Comparison of ENCODE assay signal across 1 cellular context in the genomic region with DNA sequence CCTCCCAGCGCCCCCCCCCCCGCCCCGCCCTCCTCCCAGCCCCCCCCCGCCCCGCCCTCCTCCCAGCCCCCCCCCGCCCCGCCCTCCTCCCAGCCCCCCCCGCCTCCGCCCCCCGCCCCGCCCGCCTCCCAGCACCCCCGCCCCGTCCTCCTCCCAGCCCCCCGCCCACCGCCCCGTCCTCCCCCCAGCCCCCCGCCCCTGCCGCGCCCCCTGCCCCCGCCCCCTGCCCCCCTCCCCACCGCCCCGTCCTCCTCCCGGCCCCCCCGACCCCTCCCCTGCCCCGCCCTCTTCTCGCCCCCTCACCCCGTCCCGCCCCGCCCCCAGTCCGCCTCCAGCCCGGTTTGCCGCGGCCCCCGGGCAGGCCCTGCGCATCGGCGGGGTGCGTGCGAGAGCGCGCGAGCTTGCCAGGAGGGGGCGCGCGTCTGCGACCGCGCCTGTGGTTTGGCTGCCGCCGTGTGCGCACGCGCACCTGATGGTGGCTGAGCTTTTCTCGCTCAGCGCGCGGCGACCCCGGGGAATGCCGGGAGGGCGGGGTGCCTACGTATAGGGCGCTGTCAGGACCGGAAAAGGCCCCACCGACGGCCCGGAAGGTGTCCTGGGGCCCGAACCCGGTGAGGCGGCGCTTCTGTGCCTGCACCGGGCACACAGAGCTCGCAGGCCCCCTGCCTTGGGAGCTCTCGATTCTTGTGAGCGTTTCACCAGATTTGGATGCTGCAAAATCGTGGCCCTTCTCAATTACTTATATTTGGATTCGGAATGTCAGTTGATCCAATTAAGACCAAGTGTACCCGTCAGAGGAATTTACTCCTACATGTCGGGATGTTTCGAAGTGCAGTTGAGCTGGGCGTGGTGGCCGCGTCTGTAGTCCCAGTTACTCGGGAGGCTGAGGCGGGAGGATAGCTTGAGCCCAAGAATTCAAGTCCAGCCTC.
TF ChIP-seq lines count a peak whose summit lies in the region.

No MANE protein-coding gene starts in this region.

TF ChIP-seq in HepG2, 621 proteins besides CTCF, POLR2A, EP300 and RAD21 (continued from another document and continues in another):
- peak; percentile 84 for TF ChIP-seq ZNF800 (CRISPR knock-in tag; IDR thresholded peaks at IDR 0.05)
- TF ChIP-seq PTBP1 (IDR thresholded peaks at IDR 0.05; ENCODE audit: low read depth, low read length, poor library complexity, severe bottlenecking), result no peak
- no peak for TF ChIP-seq SRSF1 (optimal IDR thresholded peaks at IDR 0.05; ENCODE audit: low read depth, low read length)
- TF ChIP-seq FOXJ3 (CRISPR knock-in tag; IDR thresholded peaks at IDR 0.05; ENCODE audit: borderline replicate concordance), result peak; percentile 22; the same call in 1 of the 2 replicates
- no peak for TF ChIP-seq ZNF230 (CRISPR knock-in tag; IDR thresholded peaks at IDR 0.05)
- TF ChIP-seq BCL6 (CRISPR knock-in tag; IDR thresholded peaks at IDR 0.05), result no peak
- TF ChIP-seq ZNF432 (CRISPR knock-in tag; IDR thresholded peaks at IDR 0.05; ENCODE audit: borderline replicate concordance), result no peak
- TF ChIP-seq, protein P1, sequence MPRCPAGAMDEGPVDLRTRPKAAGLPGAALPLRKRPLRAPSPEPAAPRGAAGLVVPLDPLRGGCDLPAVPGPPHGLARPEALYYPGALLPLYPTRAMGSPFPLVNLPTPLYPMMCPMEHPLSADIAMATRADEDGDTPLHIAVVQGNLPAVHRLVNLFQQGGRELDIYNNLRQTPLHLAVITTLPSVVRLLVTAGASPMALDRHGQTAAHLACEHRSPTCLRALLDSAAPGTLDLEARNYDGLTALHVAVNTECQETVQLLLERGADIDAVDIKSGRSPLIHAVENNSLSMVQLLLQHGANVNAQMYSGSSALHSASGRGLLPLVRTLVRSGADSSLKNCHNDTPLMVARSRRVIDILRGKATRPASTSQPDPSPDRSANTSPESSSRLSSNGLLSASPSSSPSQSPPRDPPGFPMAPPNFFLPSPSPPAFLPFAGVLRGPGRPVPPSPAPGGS (CRISPR knock-in tag; IDR thresholded peaks at IDR 0.05), result 0 out of 2 replicates have a peak, but pooled peaks have one; percentile 58
- TF ChIP-seq TFAP4 (IDR thresholded peaks at IDR 0.05; ENCODE audit: borderline replicate concordance, low read depth), result peak; percentile 8; the same call in 1 of the 2 replicates
- TF ChIP-seq HES4 (CRISPR knock-in tag; IDR thresholded peaks at IDR 0.05; ENCODE audit: borderline replicate concordance), result no peak
- no peak for TF ChIP-seq CEBPG (CRISPR knock-in tag; IDR thresholded peaks at IDR 0.05)
- 0 out of 2 replicates have a peak, but pooled peaks have one; percentile 32 for TF ChIP-seq RELA (CRISPR knock-in tag; IDR thresholded peaks at IDR 0.05)
- TF ChIP-seq, protein P2, sequence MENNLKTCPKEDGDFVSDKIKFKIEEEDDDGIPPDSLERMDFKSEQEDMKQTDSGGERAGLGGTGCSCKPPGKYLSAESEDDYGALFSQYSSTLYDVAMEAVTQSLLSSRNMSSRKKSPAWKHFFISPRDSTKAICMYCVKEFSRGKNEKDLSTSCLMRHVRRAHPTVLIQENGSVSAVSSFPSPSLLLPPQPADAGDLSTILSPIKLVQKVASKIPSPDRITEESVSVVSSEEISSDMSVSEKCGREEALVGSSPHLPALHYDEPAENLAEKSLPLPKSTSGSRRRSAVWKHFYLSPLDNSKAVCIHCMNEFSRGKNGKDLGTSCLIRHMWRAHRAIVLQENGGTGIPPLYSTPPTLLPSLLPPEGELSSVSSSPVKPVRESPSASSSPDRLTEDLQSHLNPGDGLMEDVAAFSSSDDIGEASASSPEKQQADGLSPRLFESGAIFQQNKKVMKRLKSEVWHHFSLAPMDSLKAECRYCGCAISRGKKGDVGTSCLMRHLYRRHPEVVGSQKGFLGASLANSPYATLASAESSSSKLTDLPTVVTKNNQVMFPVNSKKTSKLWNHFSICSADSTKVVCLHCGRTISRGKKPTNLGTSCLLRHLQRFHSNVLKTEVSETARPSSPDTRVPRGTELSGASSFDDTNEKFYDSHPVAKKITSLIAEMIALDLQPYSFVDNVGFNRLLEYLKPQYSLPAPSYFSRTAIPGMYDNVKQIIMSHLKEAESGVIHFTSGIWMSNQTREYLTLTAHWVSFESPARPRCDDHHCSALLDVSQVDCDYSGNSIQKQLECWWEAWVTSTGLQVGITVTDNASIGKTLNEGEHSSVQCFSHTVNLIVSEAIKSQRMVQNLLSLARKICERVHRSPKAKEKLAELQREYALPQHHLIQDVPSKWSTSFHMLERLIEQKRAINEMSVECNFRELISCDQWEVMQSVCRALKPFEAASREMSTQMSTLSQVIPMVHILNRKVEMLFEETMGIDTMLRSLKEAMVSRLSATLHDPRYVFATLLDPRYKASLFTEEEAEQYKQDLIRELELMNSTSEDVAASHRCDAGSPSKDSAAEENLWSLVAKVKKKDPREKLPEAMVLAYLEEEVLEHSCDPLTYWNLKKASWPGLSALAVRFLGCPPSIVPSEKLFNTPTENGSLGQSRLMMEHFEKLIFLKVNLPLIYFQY (CRISPR knock-in tag; IDR thresholded peaks at IDR 0.05; ENCODE audit: borderline replicate concordance), result peak; percentile 89
- TF ChIP-seq SCMH1 (CRISPR knock-in tag; IDR thresholded peaks at IDR 0.05; ENCODE audit: borderline replicate concordance), result no peak
- TF ChIP-seq HOXA7 (CRISPR knock-in tag; IDR thresholded peaks at IDR 0.05), result no peak
- 0 out of 2 replicates have a peak, but pooled peaks have one; percentile 30 for TF ChIP-seq ZNF367 (CRISPR knock-in tag; IDR thresholded peaks at IDR 0.05; ENCODE audit: borderline replicate concordance)
- TF ChIP-seq KMT2A (CRISPR knock-in tag; IDR thresholded peaks at IDR 0.05), result peak; percentile 72; the same call in 1 of the 2 replicates
- TF ChIP-seq HOXA3 (CRISPR knock-in tag; IDR thresholded peaks at IDR 0.05), result peak; percentile 92
- TF ChIP-seq ZNF878 (CRISPR knock-in tag; IDR thresholded peaks at IDR 0.05), result no peak; the same call in 1 of the 2 replicates
- no peak for TF ChIP-seq ZNF101 (CRISPR knock-in tag; IDR thresholded peaks at IDR 0.05; ENCODE audit: borderline replicate concordance, low read depth)
- no peak for TF ChIP-seq ZNF17 (CRISPR knock-in tag; IDR thresholded peaks at IDR 0.05)
- no peak for TF ChIP-seq SRSF4 (IDR thresholded peaks at IDR 0.05; ENCODE audit: low read depth, low read length, poor library complexity, severe bottlenecking)
- peak; percentile 58; the same call in 1 of the 2 replicates for TF ChIP-seq ZNF33B (CRISPR knock-in tag; IDR thresholded peaks at IDR 0.05)
- TF ChIP-seq, protein P3, sequence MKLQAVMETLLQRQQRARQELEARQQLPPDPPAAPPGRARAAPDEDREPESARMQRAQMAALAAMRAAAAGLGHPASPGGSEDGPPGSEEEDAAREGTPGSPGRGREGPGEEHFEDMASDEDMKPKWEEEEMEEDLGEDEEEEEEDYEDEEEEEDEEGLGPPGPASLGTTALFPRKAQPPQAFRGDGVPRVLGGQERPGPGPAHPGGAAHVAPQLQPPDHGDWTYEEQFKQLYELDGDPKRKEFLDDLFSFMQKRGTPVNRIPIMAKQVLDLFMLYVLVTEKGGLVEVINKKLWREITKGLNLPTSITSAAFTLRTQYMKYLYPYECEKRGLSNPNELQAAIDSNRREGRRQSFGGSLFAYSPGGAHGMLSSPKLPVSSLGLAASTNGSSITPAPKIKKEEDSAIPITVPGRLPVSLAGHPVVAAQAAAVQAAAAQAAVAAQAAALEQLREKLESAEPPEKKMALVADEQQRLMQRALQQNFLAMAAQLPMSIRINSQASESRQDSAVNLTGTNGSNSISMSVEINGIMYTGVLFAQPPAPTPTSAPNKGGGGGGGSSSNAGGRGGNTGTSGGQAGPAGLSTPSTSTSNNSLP (IDR thresholded peaks at IDR 0.05; ENCODE audit: low read depth, low read length), result no peak
- no peak for TF ChIP-seq ZNF510 (CRISPR knock-in tag; IDR thresholded peaks at IDR 0.05; ENCODE audit: low read depth)
- TF ChIP-seq MAZ (IDR thresholded peaks at IDR 0.05; ENCODE audit: borderline replicate concordance, low read depth, low read length), result peak; percentile 85
- TF ChIP-seq MAZ (CRISPR knock-in tag; IDR thresholded peaks at IDR 0.05; ENCODE audit: low read depth), result peak; percentile 24; the same call in 1 of the 2 replicates
- TF ChIP-seq MBD4 (IDR thresholded peaks at IDR 0.05; ENCODE audit: borderline replicate concordance, low read length), result no peak
- no peak for TF ChIP-seq SYNCRIP (IDR thresholded peaks at IDR 0.05; ENCODE audit: insufficient read depth, low read depth, low read length)
- TF ChIP-seq ZNF770 (CRISPR knock-in tag; IDR thresholded peaks at IDR 0.05), result peak; percentile 84
- TF ChIP-seq ZNF446 (CRISPR knock-in tag; IDR thresholded peaks at IDR 0.05), result no peak
- TF ChIP-seq ZMAT3 (CRISPR knock-in tag; conservative IDR thresholded peaks at IDR 0.05), result 0 out of 2 replicates have a peak, but pooled peaks have one; percentile 32
- 0 out of 2 replicates have a peak, but pooled peaks have one; percentile 11 for TF ChIP-seq KDM6A (CRISPR knock-in tag; IDR thresholded peaks at IDR 0.05; ENCODE audit: low read depth)
- TF ChIP-seq THAP7 (CRISPR knock-in tag; IDR thresholded peaks at IDR 0.05), result no peak
- peak; percentile 86 for TF ChIP-seq GMEB1 (CRISPR knock-in tag; IDR thresholded peaks at IDR 0.05; ENCODE audit: borderline replicate concordance)
- no peak for TF ChIP-seq ZNF3 (CRISPR knock-in tag; IDR thresholded peaks at IDR 0.05)
